ENCODE assay signal across 24 cellular contexts in genomic region chr1:172941456-172941855, GRCh38.
"Had no signal": no experiment of that assay in that cellular context is flagged by ENCODE, and none has a peak within 500 bp of the region (broad histone marks: within the 10 kb centered on the region; RNA-seq: fewer than 3 reads in every experiment).

No MANE protein-coding gene starts in this region.

- ATAC-seq: activated CD4-positive, alpha-beta T cell treated with anti-CD3 and anti-CD28 coated beads for 36 hours; activated naive CD4-positive, alpha-beta T cell treated with anti-CD3 and anti-CD28 coated beads, Interleukin-2, amount 50 U/mL, for 72 hours; activated T-cell treated with anti-CD3 and anti-CD28 coated beads, Interleukin-2, amount 50 U/mL, for 72 hours; left ventricle myocardium superior; naive thymus-derived CD4-positive, alpha-beta T cell; pancreas; sciatic nerve; stimulated activated effector memory CD8-positive, alpha-beta T cell treated with anti-CD3 and anti-CD28 coated beads, Interleukin-12 subunit alpha, Interleukin-12 subunit beta, amount 100 ng/mL, for 72 hours had no signal

- DNase-seq: activated CD4-positive, alpha-beta T cell treated with anti-CD3 and anti-CD28 coated beads for 36 hours; activated CD4-positive, CD25-positive, alpha-beta regulatory T cell; activated naive CD4-positive, alpha-beta T cell; activated T-cell treated with anti-CD3 and anti-CD28 coated beads for 4 hours; activated T-cell treated with anti-CD3 and anti-CD28 coated beads, Interleukin-2, amount 50 U/mL, for 72 hours; dermis blood vessel endothelial cell; effector CD4-positive, alpha-beta T cell; glutamatergic neuron; left ventricle myocardium superior; midbrain; naive thymus-derived CD4-positive, alpha-beta T cell; pancreas; retina; stimulated activated CD4-positive, alpha-beta T cell treated with anti-CD3 and anti-CD28 coated beads, Interleukin-12 subunit alpha, Interleukin-12 subunit beta, amount 100 ng/mL, for 4 hours; stimulated activated CD4-positive, alpha-beta T cell treated with anti-CD3 and anti-CD28 coated beads, Interleukin-4, amount 100 ng/mL, for 24 hours; upper lobe of left lung had no signal

- H3K9me3 ChIP-seq: esophagus muscularis mucosa, pancreas, prostate gland, thoracic aorta, upper lobe of left lung, vagina had no signal

- H3K27me3 ChIP-seq: esophagus muscularis mucosa, pancreas, upper lobe of left lung, vagina had no signal

- H3K27ac ChIP-seq: pancreas, prostate gland, skin epidermis, thoracic aorta, upper lobe of left lung, vagina had no signal

- H3K4me3 ChIP-seq: esophagus muscularis mucosa, pancreas, prostate gland, skin epidermis, thoracic aorta, upper lobe of left lung, vagina had no signal

- H3K4me1 ChIP-seq: pancreas, prostate gland, upper lobe of left lung, vagina had no signal

- H3K36me3 ChIP-seq: esophagus muscularis mucosa, pancreas, prostate gland, thoracic aorta, upper lobe of left lung, vagina had no signal
